In the genomic region with DNA sequence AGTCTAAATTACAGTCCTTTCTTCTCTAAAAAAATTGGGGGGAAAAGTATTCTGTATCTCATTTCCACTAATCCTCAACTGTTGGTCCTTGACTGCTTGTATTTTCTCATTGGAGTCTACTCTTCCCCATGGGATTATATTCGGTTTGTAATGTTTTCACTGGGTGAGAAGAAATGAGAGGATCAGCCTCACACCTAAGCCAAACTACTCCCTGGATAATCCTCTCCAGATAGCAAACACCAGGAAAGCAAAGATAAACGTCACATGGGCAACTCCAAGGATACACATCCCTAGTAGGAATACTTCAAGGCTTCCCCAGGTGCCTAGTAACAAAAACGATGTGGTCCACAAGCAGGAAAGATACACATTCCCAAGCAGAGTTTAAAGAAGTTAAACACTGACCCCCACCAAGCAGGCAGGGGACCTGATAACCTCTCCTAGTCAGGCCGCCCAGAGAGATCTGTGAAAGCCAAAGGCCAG, we compare ENCODE assay signal across 27 cellular contexts.
"Had no signal": no experiment of that assay in that cellular context is flagged by ENCODE, and none has a peak within 500 bp of the region (broad histone marks: within the 10 kb centered on the region; RNA-seq: fewer than 3 reads in every experiment).

No MANE protein-coding gene starts in this region.

- H3K4me1 ChIP-seq: Peyer's patch had no signal

- DNase-seq: activated CD4-positive, alpha-beta T cell treated with anti-CD3 and anti-CD28 coated beads for 36 hours; activated CD8-positive, alpha-beta memory T cell treated with anti-CD3 and anti-CD28 coated beads, Interleukin-2, amount 50 U/mL, for 4 hours; activated CD8-positive, alpha-beta T cell treated with anti-CD3 and anti-CD28 coated beads for 36 hours; activated gamma-delta T cell treated with Interleukin-2 at 50 U/mL for 16 hours; activated naive CD4-positive, alpha-beta T cell treated with anti-CD3 and anti-CD28 coated beads, Interleukin-2, amount 10 ng/mL, durations not matched to agents 7 days and 5 days; activated naive CD8-positive, alpha-beta T cell treated with anti-CD3 and anti-CD28 coated beads for 36 hours; activated T-cell treated with anti-CD3 and anti-CD28 coated beads, Interleukin-2, amount 50 U/mL, for 72 hours; anterior cingulate cortex; cerebellar nuclear complex; NCI-H1092; NCI-H1417; NCI-H2029; NCI-H2107; NCI-H2171 treated with DMSO at 0.1 percent for 48 hours; NCI-H345; NCI-H510A; NCI-H774; NK-92 treated with Interleukin-12 subunit alpha and Interleukin-12 subunit beta, amount 100 ng/mL, for 24 hours; OCI-M1; Peyer's patch; Right ventricle myocardium superior; SJCRH30; SK-N-SH; T-helper 1 cell had no signal

- H3K4me3 ChIP-seq: Peyer's patch had no signal

- ATAC-seq: activated CD4-positive, alpha-beta T cell treated with anti-CD3 and anti-CD28 coated beads for 36 hours; activated CD8-positive, alpha-beta T cell treated with anti-CD3 and anti-CD28 coated beads for 36 hours; activated T-cell treated with anti-CD3 and anti-CD28 coated beads, Interleukin-2, amount 50 U/mL, for 72 hours had no signal

- H3K4me2 ChIP-seq: KMS-11, SK-N-SH had no signal

- H3K9me3 ChIP-seq: Peyer's patch, SJCRH30, SK-N-SH had no signal

- H3K36me3 ChIP-seq: Peyer's patch, SJCRH30 had no signal

- H3K27me3 ChIP-seq: Peyer's patch, SJCRH30 had no signal

- H3K27ac ChIP-seq: KMS-11, Peyer's patch, RWPE1, VCaP had no signal

- H3K9ac ChIP-seq: KMS-11, SK-N-SH had no signal
